ENCODE assay signal across 1 cellular context in genomic region chr10:97117372-97117771, GRCh38.
TF ChIP-seq lines count a peak whose summit lies in the region.

No MANE protein-coding gene starts in this region.

TF ChIP-seq in WTC11, 78 proteins besides CTCF, POLR2A, EP300 and RAD21 (continued from another document):
- no peak for TF ChIP-seq AFF4 (CRISPR knock-in tag; IDR thresholded peaks at IDR 0.05; ENCODE audit: borderline replicate concordance)
- TF ChIP-seq ESRRA (CRISPR knock-in tag; IDR thresholded peaks at IDR 0.05; ENCODE audit: borderline replicate concordance): no peak
- no peak for TF ChIP-seq EMX1 (CRISPR knock-in tag; IDR thresholded peaks at IDR 0.05)
- TF ChIP-seq ARID4B (CRISPR knock-in tag; IDR thresholded peaks at IDR 0.05; ENCODE audit: borderline replicate concordance): no peak
